ENCODE assay signal across 8 cellular contexts in genomic region chr13:73849292-73849691, GRCh38.
A peak's percentile ranks its signal among the peaks of the same experiment; 100 is the strongest.
DNase-seq lines count a peak whose midpoint lies in the region; ATAC-seq and TF ChIP-seq lines count a peak whose summit lies in the region.

No MANE protein-coding gene starts in this region.

- no peaks in the 10 kb centered on the region for H4K20me1 ChIP-seq in smooth muscle cell (ENCODE audit: low read depth)

- ATAC-seq in HG02759 (IDR thresholded peaks at IDR 0.05; ENCODE audit: unreplicated experiment), result no peak

- intact Hi-C loops in A673 (cut with micrococcal nuclease; ENCODE audit: unreplicated experiment), result no loop called here

- peaks cover 35% of the 10 kb centered on the region for H3K4me1 Mint-ChIP-seq in endodermal cell

- no peaks in the 10 kb centered on the region for H3F3A ChIP-seq in smooth muscle cell (ENCODE audit: low read depth)

- peak overlapping the region; percentile 28 for H3K4me3 Mint-ChIP-seq in endodermal cell

- H3K4me1 ChIP-seq in A673 (ENCODE audit: insufficient read depth, low read length, poor library complexity, severe bottlenecking), result peaks cover 38% of the 10 kb centered on the region
- H3K4me1 ChIP-seq in endodermal cell (ENCODE audit: control insufficient read depth, insufficient read depth, low read length), result peaks cover 13% of the 10 kb centered on the region
- H3K4me1 ChIP-seq in smooth muscle cell (ENCODE audit: low read depth), result peaks cover 6% of the 10 kb centered on the region

- no peak overlapping the region for H3K4me3 ChIP-seq in A673 (ENCODE audit: low read depth, low read length, poor library complexity, severe bottlenecking)
- no peak overlapping the region for H3K4me3 ChIP-seq in GM12864 (ENCODE audit: low read depth, low read length)
- peak overlapping the region; percentile 57 for H3K4me3 ChIP-seq in endodermal cell (ENCODE audit: low read length)
- H3K4me3 ChIP-seq in smooth muscle cell, result no peak overlapping the region

- 27 to 32% methylated on average over 4 to 5 of the region's 5 CpGs for WGBS in endodermal cell (ENCODE audit: insufficient coverage in 1 of 2, insufficient read length in 1 of 2), 2 experiments
- 34% methylated on average over 5 of the region's 5 CpGs for WGBS in smooth muscle cell (ENCODE audit: low lambda C conversion rate)

- CTCF ChIA-PET in A673 (lab: Charles Lee), result interaction anchor here (0.6 kb wide), 1 partner anchor 11 kb away, joined by 8 read pairs; no protein-coding TSS in a partner anchor

- H3K4me2 ChIP-seq in smooth muscle cell, result peak overlapping the region; percentile 67

- POLR2A ChIA-PET in A673 (lab: Charles Lee; ENCODE audit: low non-redundant PET), result no interaction called here

- H3K79me2 ChIP-seq in smooth muscle cell (ENCODE audit: low read depth), result no peaks in the 10 kb centered on the region

- H3K9me3 ChIP-seq in A673 (ENCODE audit: low read depth, low read length, poor library complexity, severe bottlenecking), result no peaks in the 10 kb centered on the region
- H3K9me3 ChIP-seq in endodermal cell (ENCODE audit: control insufficient read depth, low read length), result no peaks in the 10 kb centered on the region
- no peaks in the 10 kb centered on the region for H3K9me3 ChIP-seq in smooth muscle cell (replicated peaks; ENCODE audit: low read depth)

- peak; percentile 68 for TF ChIP-seq CTCF in A673 (conservative IDR thresholded peaks at IDR 0.05; ENCODE audit: low read depth, low read length)
- peak; percentile 30 for TF ChIP-seq CTCF in GM12864 (IDR thresholded peaks at IDR 0.05; ENCODE audit: low read depth, low read length, missing control alignments)
- peak; percentile 80 for TF ChIP-seq CTCF in endodermal cell (conservative IDR thresholded peaks at IDR 0.05)
- peak; percentile 48 for TF ChIP-seq CTCF in smooth muscle cell (IDR thresholded peaks at IDR 0.05; ENCODE audit: borderline replicate concordance, insufficient read depth, poor library complexity, severe bottlenecking)

- DNase-seq in A673 (ENCODE audit: low spot score) (peak; percentile 79), GM12864 (ENCODE audit: low read depth) (no peak), NAMALWA (ENCODE audit: low spot score) (peak; percentile 55), endodermal cell (peak; percentile 80), smooth muscle cell (lab: John Stamatoyannopoulos, UW; ENCODE audit: unreplicated experiment) (no peak), UCSD-AML1 (lab: John Stamatoyannopoulos, UW; ENCODE audit: unreplicated experiment) (no peak), NCI-H2029 treated with DMSO at 0.1 percent for 48 hours (lab: John Stamatoyannopoulos, UW) (no peak)

- BruUV-seq in A673 (replicated peaks; lab: Mats Ljungman, UMichigan), result no TSS peak

- H3K27ac ChIP-seq in A673 (ENCODE audit: low read depth, low read length, poor library complexity, severe bottlenecking) (no peak overlapping the region), endodermal cell (ENCODE audit: low read depth, low read length) (no peak overlapping the region), smooth muscle cell (ENCODE audit: low read depth) (no peak overlapping the region)

- H3K9me3 Mint-ChIP-seq in endodermal cell, result no peaks in the 10 kb centered on the region

- peak overlapping the region; percentile 81 for H3K27ac Mint-ChIP-seq in endodermal cell

- H3K36me3 ChIP-seq in A673 (ENCODE audit: insufficient read depth, low read length, poor library complexity, severe bottlenecking), result no peaks in the 10 kb centered on the region
- no peaks in the 10 kb centered on the region for H3K36me3 ChIP-seq in endodermal cell (ENCODE audit: control insufficient read depth, insufficient read depth, low read length)
- H3K36me3 ChIP-seq in smooth muscle cell (ENCODE audit: low read depth), result no peaks in the 10 kb centered on the region

- H3K27me3 ChIP-seq in A673 (replicated peaks; ENCODE audit: insufficient read depth, low read depth, low read length, poor library complexity) (no peaks in the 10 kb centered on the region), endodermal cell (ENCODE audit: control insufficient read depth, insufficient read depth, low read length, poor library complexity, severe bottlenecking) (no peaks in the 10 kb centered on the region), smooth muscle cell (ENCODE audit: low read depth) (no peaks in the 10 kb centered on the region)

- H2AFZ ChIP-seq in smooth muscle cell (ENCODE audit: low read depth), result no peak overlapping the region

- H3K36me3 Mint-ChIP-seq in endodermal cell (ENCODE audit: low read depth), result peaks cover 11% of the 10 kb centered on the region

- no peaks in the 10 kb centered on the region for H3K27me3 Mint-ChIP-seq in endodermal cell (ENCODE audit: insufficient read depth)

- no peak overlapping the region for H3K9ac ChIP-seq in endodermal cell (ENCODE audit: extremely low read depth, low read length, poor library complexity, severe bottlenecking)
- no peak overlapping the region for H3K9ac ChIP-seq in smooth muscle cell (ENCODE audit: low read depth)

Comparison
In these comparisons a context has a peak if more than half of its experiments do, and no peak if none do; other contexts are left out.
1. DNase-seq: peak in A673 (single experiment), NAMALWA (single experiment) and endodermal cell (single experiment); none in GM12864 (single experiment), smooth muscle cell (single experiment), UCSD-AML1 (single experiment) and NCI-H2029 treated with DMSO at 0.1 percent for 48 hours (single experiment).
2. CTCF ChIP-seq: peak in every context shown above with its lines; median percentile 80 in endodermal cell; 68 in A673; 48 in smooth muscle cell; 30 in GM12864.